Comparison of ENCODE assay signal across 8 cellular contexts in genomic region chr2:150485114-150485870, GRCh38. TPM values are rescaled to one million over a fixed set of nuclear protein-coding genes. Genes with fewer than 3 reads are reported as not detected.
DNase-seq lines count a peak whose midpoint lies in the region; ATAC-seq, FAIRE-seq and TF ChIP-seq lines count a peak whose summit lies in the region.

No MANE protein-coding gene starts in this region.

- H3K27ac Mint-ChIP-seq in Calu3 (ENCODE audit: unreplicated experiment), result peak overlapping the region; percentile 99

- H3K4me1 Mint-ChIP-seq in Calu3 (ENCODE audit: low read depth, unreplicated experiment), result peaks cover 12% of the 10 kb centered on the region

- peaks cover 8% of the 10 kb centered on the region for H3K27me3 Mint-ChIP-seq in Calu3 (ENCODE audit: unreplicated experiment)

- peak; percentile 15 for FAIRE-seq in H54 (lab: Jason Lieb, UNC)

- CTCF ChIA-PET in Calu3 (lab: Charles Lee), result interaction anchor here (1.2 kb wide), 2 partner anchors 44 to 125 kb away, joined by 3 to 4 read pairs; no protein-coding TSS in a partner anchor

- no peak for TF ChIP-seq CTCF in Calu3 (IDR thresholded peaks at IDR 0.05; ENCODE audit: unreplicated experiment)
- TF ChIP-seq CTCF in colonic mucosa (IDR thresholded peaks at IDR 0.05), result no peak

- peak; percentile 33; the same call in 1 of the 2 replicates for TF ChIP-seq POLR2A in H54 (IDR thresholded peaks at IDR 0.05; ENCODE audit: low read depth, low read length)

- H3K36me3 Mint-ChIP-seq in Calu3 (ENCODE audit: insufficient read depth, unreplicated experiment), result peaks cover 76% of the 10 kb centered on the region

- H3K4me3 ChIP-seq in colonic mucosa, result peak overlapping the region; percentile 62

- H3K9me3 Mint-ChIP-seq in Calu3 (ENCODE audit: low read depth, unreplicated experiment), result no peaks in the 10 kb centered on the region

- peak overlapping the region; percentile 92 for H3K27ac ChIP-seq in colonic mucosa
- H3K27ac ChIP-seq in substantia nigra (ENCODE audit: low read depth, low read length, poor library complexity, severe bottlenecking), result peak overlapping the region; percentile 41

- intact Hi-C loops in Calu3 (cut with micrococcal nuclease; ENCODE audit: unreplicated experiment) (loop anchor here (2.0 to 5.0 kb wide), 2 partner anchors 567 to 888 kb away; no protein-coding TSS in a partner anchor), colonic mucosa (cut with DNase I) (loop anchor here (5.0 kb wide), 1 partner anchor 888 kb away; no protein-coding TSS in a partner anchor)

- H3K9me3 ChIP-seq in colonic mucosa, result no peaks in the 10 kb centered on the region

- H3K4me3 Mint-ChIP-seq in Calu3 (ENCODE audit: low read depth, unreplicated experiment), result peak overlapping the region; percentile 94

- H3K4me1 ChIP-seq in colonic mucosa, result peaks cover 10% of the 10 kb centered on the region

- no peak for ATAC-seq in GM18873 (IDR thresholded peaks at IDR 0.05; ENCODE audit: low FRiP score, unreplicated experiment)

- peak overlapping the region; percentile 68 to 98 for H3K9ac ChIP-seq in colonic mucosa (ENCODE audit: low read depth in 2 of 2, low read length in 2 of 2)

- DNase-seq in Calu3 (peak; percentile 84), H54 (ENCODE audit: insufficient read length, low spot score) (no peak), NCI-H510A (lab: John Stamatoyannopoulos, UW) (peak; percentile 19), colonic mucosa (peak; percentile 94), left kidney (ENCODE audit: low read depth, low spot score) (peak; percentile 92), substantia nigra (lab: John Stamatoyannopoulos, UW) (peak in 27 of 49 donors; percentile 1 to 58 (median 16)), SIG-M5 treated with dmso at 0.1 percent for 504 hours (lab: John Stamatoyannopoulos, UW; ENCODE audit: unreplicated experiment) (no peak)

- BruUV-seq in Calu3 (replicated peaks; lab: Mats Ljungman, UMichigan), result TSS peak; percentile 66

- H3K27me3 ChIP-seq in colonic mucosa, result no peaks in the 10 kb centered on the region

- H3K36me3 ChIP-seq in colonic mucosa, result no peaks in the 10 kb centered on the region

RNA-seq across cellular contexts. Expression of gene RND3, which starts 2.2 kb away (rescaled TPM):
- total RNA-seq in Calu3 (2022) (118 and 143 TPM in 2 replicates), colonic mucosa (10 to 100 TPM; 26.8 to 57.1 TPM)

Comparison
In these comparisons a context has a peak if more than half of its experiments do, and no peak if none do; other contexts are left out.
1. DNase-seq: peak in Calu3 (single experiment), NCI-H510A (single experiment), colonic mucosa (single experiment), left kidney (single experiment) and substantia nigra (27 of 49); none in H54 (single experiment) and SIG-M5 treated with dmso at 0.1 percent for 504 hours (single experiment).